In the genomic region with DNA sequence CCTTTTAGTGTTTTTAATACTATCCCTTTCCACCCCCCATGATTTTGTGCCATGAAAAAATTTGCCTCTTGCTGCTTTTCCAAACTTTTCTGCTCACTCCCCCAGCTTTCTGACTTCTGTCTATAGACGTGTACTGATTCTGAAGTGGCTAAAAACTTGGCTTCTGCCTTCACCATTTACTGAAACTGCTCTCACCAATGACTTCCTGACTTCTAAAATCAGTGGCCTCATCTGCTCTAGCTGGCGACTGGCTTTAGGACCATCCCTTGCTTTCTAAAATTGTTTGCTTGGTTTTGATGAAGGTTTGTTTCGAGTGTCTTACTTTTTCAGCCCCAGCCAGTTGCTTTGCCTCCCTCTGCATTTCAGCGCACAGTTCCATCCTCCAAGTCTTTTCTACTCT, we compare ENCODE assay signal across 6 cellular contexts.
"Had no signal": no experiment of that assay in that cellular context is flagged by ENCODE, and none has a peak within 500 bp of the region (broad histone marks: within the 10 kb centered on the region; RNA-seq: fewer than 3 reads in every experiment).

No MANE protein-coding gene starts in this region.

- FAIRE-seq: G401.6, GM12891, GM18507, GM19239 had no signal

- DNase-seq: GDM1, GF-D8 had no signal
